Comparison of ENCODE assay signal across 28 cellular contexts in the genomic region with DNA sequence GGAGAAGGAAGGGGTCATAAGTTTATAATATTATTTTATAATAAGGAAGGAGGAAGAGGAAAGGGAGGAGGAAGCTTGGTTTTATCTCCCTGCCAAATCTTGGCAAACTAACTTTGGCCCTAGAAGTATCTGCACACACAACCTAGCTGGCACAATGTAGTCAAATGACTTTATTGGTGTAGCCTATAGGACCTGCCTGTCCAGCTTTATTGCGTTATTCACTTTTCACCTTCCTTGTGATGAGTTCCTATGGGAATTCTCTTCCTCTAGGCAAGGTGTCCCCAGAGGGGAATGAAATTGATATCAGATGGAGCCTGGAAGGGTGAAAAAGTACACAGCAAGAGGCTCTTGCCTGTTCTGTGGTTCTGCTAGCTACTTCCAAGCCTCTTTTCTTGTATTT.
"Had no signal": no experiment of that assay in that cellular context is flagged by ENCODE, and none has a peak within 500 bp of the region (broad histone marks: within the 10 kb centered on the region; RNA-seq: fewer than 3 reads in every experiment).

No MANE protein-coding gene starts in this region.

- H3K9me3 ChIP-seq: adrenal gland, body of pancreas, colonic mucosa, esophagus squamous epithelium, gastroesophageal sphincter, heart right ventricle had no signal

- H3K4me2 ChIP-seq: hepatocyte had no signal

- H3K27ac ChIP-seq: adrenal gland, body of pancreas, colonic mucosa, epithelial cell of prostate, esophagus squamous epithelium, gastroesophageal sphincter, heart right ventricle, hepatocyte had no signal

- H3K4me3 ChIP-seq: adrenal gland, body of pancreas, colonic mucosa, esophagus squamous epithelium, gastroesophageal sphincter, heart right ventricle, hepatocyte had no signal

- DNase-seq: activated CD4-positive, alpha-beta memory T cell treated with anti-CD3 and anti-CD28 coated beads for 36 hours; activated CD4-positive, alpha-beta T cell treated with anti-CD3 and anti-CD28 coated beads for 36 hours; activated CD4-positive, CD25-positive, alpha-beta regulatory T cell; activated CD4-positive, CD25-positive, alpha-beta regulatory T cell treated with anti-CD3 and anti-CD28 coated beads, Interleukin-2, amount 50 U/mL, for 72 hours; activated CD8-positive, alpha-beta memory T cell treated with anti-CD3 and anti-CD28 coated beads, Interleukin-2, amount 10 ng/mL, durations not matched to agents 7 days and 5 days; activated CD8-positive, alpha-beta memory T cell treated with anti-CD3 and anti-CD28 coated beads, Interleukin-2, amount 50 U/mL, for 4 hours; activated CD8-positive, alpha-beta T cell treated with anti-CD3 and anti-CD28 coated beads, Interleukin-2, amount 10 ng/mL, durations not matched to agents 7 days and 5 days; activated effector memory CD4-positive, alpha-beta T cell treated with anti-CD3 and anti-CD28 coated beads, Interleukin-2, amount 50 U/mL, for 16 hours; activated naive CD4-positive, alpha-beta T cell treated with anti-CD3 and anti-CD28 coated beads for 36 hours; activated naive CD8-positive, alpha-beta T cell treated with anti-CD3 and anti-CD28 coated beads for 36 hours; activated naive CD8-positive, alpha-beta T cell treated with anti-CD3 and anti-CD28 coated beads, Interleukin-2, amount 50 U/mL, for 24 hours; activated T-cell treated with anti-CD3 and anti-CD28 coated beads, Interleukin-2, amount 50 U/mL, for 1 hour; activated T-cell treated with anti-CD3 and anti-CD28 coated beads, Interleukin-2, amount 50 U/mL, for 48 hours; adrenal gland; amygdala; aorta; body of pancreas; central memory CD4-positive, alpha-beta T cell; cerebellar nuclear complex; colonic mucosa; effector CD8-positive, alpha-beta T cell; esophagus squamous epithelium; foreskin melanocyte; heart right ventricle; T1000 had no signal

- H3K4me1 ChIP-seq: adrenal gland, body of pancreas, colonic mucosa, esophagus squamous epithelium, gastroesophageal sphincter had no signal

- ATAC-seq: activated CD4-positive, alpha-beta T cell treated with anti-CD3 and anti-CD28 coated beads for 36 hours; activated CD8-positive, alpha-beta memory T cell treated with anti-CD3 and anti-CD28 coated beads, Interleukin-2, amount 10 ng/mL, durations not matched to agents 7 days and 5 days; activated CD8-positive, alpha-beta T cell treated with anti-CD3 and anti-CD28 coated beads, Interleukin-2, amount 10 ng/mL, durations not matched to agents 7 days and 5 days; activated naive CD8-positive, alpha-beta T cell treated with anti-CD3 and anti-CD28 coated beads, Interleukin-2, amount 50 U/mL, for 24 hours; body of pancreas; gastroesophageal sphincter; heart right ventricle had no signal

- H3K27me3 ChIP-seq: body of pancreas, colonic mucosa, hepatocyte had no signal

- H3K79me2 ChIP-seq: hepatocyte had no signal

- H2AFZ ChIP-seq: hepatocyte had no signal

- H3K36me3 ChIP-seq: adrenal gland, colonic mucosa, esophagus squamous epithelium, gastroesophageal sphincter, heart right ventricle had no signal
